In genomic region chr1:5506634-5507033, GRCh38 we compare ENCODE assay signal across 33 cellular contexts.
"Had no signal": no experiment of that assay in that cellular context is flagged by ENCODE, and none has a peak within 500 bp of the region (broad histone marks: within the 10 kb centered on the region; RNA-seq: fewer than 3 reads in every experiment).

No MANE protein-coding gene starts in this region.

- H3K4me1 Mint-ChIP-seq: activated B cell treated with CpG ODN at 0.5 μM for 24 hours; activated CD4-positive, alpha-beta memory T cell treated with anti-CD3 and anti-CD28 coated beads, Interleukin-2, amount 10 ng/mL, durations not matched to agents 7 days and 5 days; activated CD4-positive, alpha-beta T cell treated with anti-CD3 and anti-CD28 coated beads, Interleukin-2, amount 10 ng/mL, durations not matched to agents 7 days and 5 days; activated CD8-positive, alpha-beta memory T cell treated with anti-CD3 and anti-CD28 coated beads, Interleukin-2, amount 10 ng/mL, durations not matched to agents 7 days and 5 days; activated naive CD4-positive, alpha-beta T cell treated with anti-CD3 and anti-CD28 coated beads, Interleukin-2, amount 10 ng/mL, durations not matched to agents 7 days and 5 days; activated naive CD4-positive, alpha-beta T cell treated with anti-CD3 and anti-CD28 coated beads, Interleukin-2, amount 50 U/mL, for 24 hours; activated naive CD8-positive, alpha-beta T cell treated with anti-CD3 and anti-CD28 coated beads, Interleukin-2, amount 10 ng/mL, durations not matched to agents 7 days and 5 days; activated naive CD8-positive, alpha-beta T cell treated with anti-CD3 and anti-CD28 coated beads, Interleukin-2, amount 50 U/mL, for 24 hours had no signal

- H3K4me3 ChIP-seq: body of pancreas, breast epithelium had no signal

- H3K27ac Mint-ChIP-seq: activated B cell treated with CpG ODN at 0.5 μM for 24 hours; activated CD4-positive, alpha-beta memory T cell treated with anti-CD3 and anti-CD28 coated beads, Interleukin-2, amount 10 ng/mL, durations not matched to agents 7 days and 5 days; activated CD4-positive, alpha-beta T cell treated with anti-CD3 and anti-CD28 coated beads, Interleukin-2, amount 10 ng/mL, durations not matched to agents 7 days and 5 days; activated CD8-positive, alpha-beta memory T cell treated with anti-CD3 and anti-CD28 coated beads, Interleukin-2, amount 10 ng/mL, durations not matched to agents 7 days and 5 days; activated CD8-positive, alpha-beta T cell treated with anti-CD3 and anti-CD28 coated beads, Interleukin-2, amount 10 ng/mL, durations not matched to agents 7 days and 5 days; activated naive CD4-positive, alpha-beta T cell treated with anti-CD3 and anti-CD28 coated beads, Interleukin-2, amount 10 ng/mL, durations not matched to agents 7 days and 5 days; activated naive CD4-positive, alpha-beta T cell treated with anti-CD3 and anti-CD28 coated beads, Interleukin-2, amount 50 U/mL, for 24 hours; activated naive CD8-positive, alpha-beta T cell; activated naive CD8-positive, alpha-beta T cell treated with anti-CD3 and anti-CD28 coated beads, Interleukin-2, amount 10 ng/mL, durations not matched to agents 7 days and 5 days; activated naive CD8-positive, alpha-beta T cell treated with anti-CD3 and anti-CD28 coated beads, Interleukin-2, amount 50 U/mL, for 24 hours; activated T-helper 2 cell treated with anti-CD3 and anti-CD28 coated beads, Interferon-gamma antibody, Interleukin-2, Interleukin-4, amounts not matched to agents 10 μg/mL and 5 μg/mL and 100 μg/mL, durations not matched to agents 14 hours and 24 hours and 36 hours; T-helper 1 cell treated with Interleukin-12 subunit alpha and Interleukin-12 subunit beta and Interleukin-4 antibody, amounts not matched to agents 30 μg/mL and 1 μg/mL, for 36 hours; T-helper 2 cell treated with Interferon-gamma antibody and Interleukin-4, amounts not matched to agents 5 μg/mL and 100 μg/mL, for 36 hours had no signal

- H3K4me1 ChIP-seq: body of pancreas had no signal

- H3K27ac ChIP-seq: body of pancreas, brain microvascular endothelial cell, breast epithelium, VCaP had no signal

- H3K4me3 Mint-ChIP-seq: activated B cell treated with CpG ODN at 0.5 μM for 24 hours; activated CD4-positive, alpha-beta memory T cell treated with anti-CD3 and anti-CD28 coated beads, Interleukin-2, amount 10 ng/mL, durations not matched to agents 7 days and 5 days; activated CD4-positive, alpha-beta T cell treated with anti-CD3 and anti-CD28 coated beads, Interleukin-2, amount 10 ng/mL, durations not matched to agents 7 days and 5 days; activated CD8-positive, alpha-beta memory T cell treated with anti-CD3 and anti-CD28 coated beads, Interleukin-2, amount 10 ng/mL, durations not matched to agents 7 days and 5 days; activated CD8-positive, alpha-beta T cell treated with anti-CD3 and anti-CD28 coated beads, Interleukin-2, amount 10 ng/mL, durations not matched to agents 7 days and 5 days; activated naive CD4-positive, alpha-beta T cell treated with anti-CD3 and anti-CD28 coated beads, Interleukin-2, amount 10 ng/mL, durations not matched to agents 7 days and 5 days; activated naive CD4-positive, alpha-beta T cell treated with anti-CD3 and anti-CD28 coated beads, Interleukin-2, amount 50 U/mL, for 24 hours; activated naive CD8-positive, alpha-beta T cell; activated naive CD8-positive, alpha-beta T cell treated with anti-CD3 and anti-CD28 coated beads, Interleukin-2, amount 10 ng/mL, durations not matched to agents 7 days and 5 days; activated naive CD8-positive, alpha-beta T cell treated with anti-CD3 and anti-CD28 coated beads, Interleukin-2, amount 50 U/mL, for 24 hours; T-helper 1 cell treated with Interleukin-12 subunit alpha and Interleukin-12 subunit beta and Interleukin-4 antibody, amounts not matched to agents 30 μg/mL and 1 μg/mL, for 36 hours; T-helper 2 cell treated with Interferon-gamma antibody and Interleukin-4, amounts not matched to agents 5 μg/mL and 100 μg/mL, for 36 hours had no signal

- H3K9me3 ChIP-seq: body of pancreas, breast epithelium had no signal

- H3K9me3 Mint-ChIP-seq: activated B cell treated with CpG ODN at 0.5 μM for 24 hours; activated CD4-positive, alpha-beta memory T cell treated with anti-CD3 and anti-CD28 coated beads, Interleukin-2, amount 10 ng/mL, durations not matched to agents 7 days and 5 days; activated CD4-positive, alpha-beta T cell treated with anti-CD3 and anti-CD28 coated beads, Interleukin-2, amount 10 ng/mL, durations not matched to agents 7 days and 5 days; activated naive CD4-positive, alpha-beta T cell treated with anti-CD3 and anti-CD28 coated beads, Interleukin-2, amount 10 ng/mL, durations not matched to agents 7 days and 5 days; activated naive CD4-positive, alpha-beta T cell treated with anti-CD3 and anti-CD28 coated beads, Interleukin-2, amount 50 U/mL, for 24 hours; activated naive CD8-positive, alpha-beta T cell treated with anti-CD3 and anti-CD28 coated beads, Interleukin-2, amount 10 ng/mL, durations not matched to agents 7 days and 5 days; activated naive CD8-positive, alpha-beta T cell treated with anti-CD3 and anti-CD28 coated beads, Interleukin-2, amount 50 U/mL, for 24 hours; activated T-helper 2 cell treated with anti-CD3 and anti-CD28 coated beads, Interferon-gamma antibody, Interleukin-2, Interleukin-4, amounts not matched to agents 10 μg/mL and 5 μg/mL and 100 μg/mL, durations not matched to agents 14 hours and 24 hours and 36 hours; T-helper 1 cell treated with Interleukin-12 subunit alpha and Interleukin-12 subunit beta and Interleukin-4 antibody, amounts not matched to agents 30 μg/mL and 1 μg/mL, for 36 hours; T-helper 2 cell treated with Interferon-gamma antibody and Interleukin-4, amounts not matched to agents 5 μg/mL and 100 μg/mL, for 36 hours had no signal

- ATAC-seq: activated CD8-positive, alpha-beta memory T cell treated with anti-CD3 and anti-CD28 coated beads, Interleukin-2, amount 10 ng/mL, durations not matched to agents 7 days and 5 days; activated CD8-positive, alpha-beta T cell treated with anti-CD3 and anti-CD28 coated beads, Interleukin-2, amount 10 ng/mL, durations not matched to agents 7 days and 5 days; activated naive CD8-positive, alpha-beta T cell treated with anti-CD3 and anti-CD28 coated beads, Interleukin-2, amount 50 U/mL, for 24 hours; body of pancreas had no signal

- H3K36me3 ChIP-seq: brain microvascular endothelial cell, breast epithelium had no signal

- DNase-seq: activated B cell treated with CpG ODN at 0.5 μM for 24 hours; activated CD4-positive, alpha-beta memory T cell treated with anti-CD3 and anti-CD28 coated beads, Interleukin-2, amount 10 ng/mL, durations not matched to agents 7 days and 5 days; activated CD4-positive, alpha-beta T cell treated with anti-CD3 and anti-CD28 coated beads for 48 hours; activated CD4-positive, alpha-beta T cell treated with anti-CD3 and anti-CD28 coated beads, Interleukin-2, amount 10 ng/mL, durations not matched to agents 7 days and 5 days; activated CD4-positive, alpha-beta T cell treated with anti-CD3 and anti-CD28 coated beads, Interleukin-2, amount 50 U/mL, for 48 hours; activated CD4-positive, CD25-positive, alpha-beta regulatory T cell treated with anti-CD3 and anti-CD28 coated beads, Interleukin-2, amount 50 U/mL, for 72 hours; activated CD8-positive, alpha-beta memory T cell treated with anti-CD3 and anti-CD28 coated beads for 24 hours; activated CD8-positive, alpha-beta memory T cell treated with anti-CD3 and anti-CD28 coated beads, Interleukin-2, amount 10 ng/mL, durations not matched to agents 7 days and 5 days; activated CD8-positive, alpha-beta memory T cell treated with anti-CD3 and anti-CD28 coated beads, Interleukin-2, amount 50 U/mL, for 48 hours; activated CD8-positive, alpha-beta T cell treated with anti-CD3 and anti-CD28 coated beads, Interleukin-2, amount 10 ng/mL, durations not matched to agents 7 days and 5 days; activated effector memory CD4-positive, alpha-beta T cell treated with Interleukin-2 at 50 U/mL for 16 hours; activated gamma-delta T cell; activated naive CD4-positive, alpha-beta T cell treated with anti-CD3 and anti-CD28 coated beads, Interleukin-2, amount 10 ng/mL, durations not matched to agents 7 days and 5 days; activated naive CD4-positive, alpha-beta T cell treated with Interleukin-2 at 50 U/mL for 16 hours; activated naive CD8-positive, alpha-beta T cell treated with anti-CD3 and anti-CD28 coated beads, Interleukin-2, amount 10 ng/mL, durations not matched to agents 7 days and 5 days; activated naive CD8-positive, alpha-beta T cell treated with anti-CD3 and anti-CD28 coated beads, Interleukin-2, amount 50 U/mL, for 24 hours; activated T-cell treated with anti-CD3 and anti-CD28 coated beads, Interleukin-2, amount 50 U/mL, for 1 hour; activated T-cell treated with anti-CD3 and anti-CD28 coated beads, Interleukin-2, amount 50 U/mL, for 48 hours; amygdala; anterior cingulate cortex; body of pancreas; brain microvascular endothelial cell; central memory CD4-positive, alpha-beta T cell; T-helper 1 cell; T-helper 2 cell; T-helper 9 cell had no signal

- H3K27me3 ChIP-seq: body of pancreas, brain microvascular endothelial cell had no signal

- H3K27me3 Mint-ChIP-seq: activated naive CD4-positive, alpha-beta T cell treated with anti-CD3 and anti-CD28 coated beads, Interleukin-2, amount 50 U/mL, for 24 hours; activated naive CD8-positive, alpha-beta T cell treated with anti-CD3 and anti-CD28 coated beads, Interleukin-2, amount 10 ng/mL, durations not matched to agents 7 days and 5 days had no signal

- H3K36me3 Mint-ChIP-seq: activated CD8-positive, alpha-beta memory T cell treated with anti-CD3 and anti-CD28 coated beads, Interleukin-2, amount 10 ng/mL, durations not matched to agents 7 days and 5 days; activated naive CD4-positive, alpha-beta T cell treated with anti-CD3 and anti-CD28 coated beads, Interleukin-2, amount 10 ng/mL, durations not matched to agents 7 days and 5 days; activated naive CD4-positive, alpha-beta T cell treated with anti-CD3 and anti-CD28 coated beads, Interleukin-2, amount 50 U/mL, for 24 hours; activated naive CD8-positive, alpha-beta T cell; activated naive CD8-positive, alpha-beta T cell treated with anti-CD3 and anti-CD28 coated beads, Interleukin-2, amount 10 ng/mL, durations not matched to agents 7 days and 5 days had no signal
